In the genomic region with DNA sequence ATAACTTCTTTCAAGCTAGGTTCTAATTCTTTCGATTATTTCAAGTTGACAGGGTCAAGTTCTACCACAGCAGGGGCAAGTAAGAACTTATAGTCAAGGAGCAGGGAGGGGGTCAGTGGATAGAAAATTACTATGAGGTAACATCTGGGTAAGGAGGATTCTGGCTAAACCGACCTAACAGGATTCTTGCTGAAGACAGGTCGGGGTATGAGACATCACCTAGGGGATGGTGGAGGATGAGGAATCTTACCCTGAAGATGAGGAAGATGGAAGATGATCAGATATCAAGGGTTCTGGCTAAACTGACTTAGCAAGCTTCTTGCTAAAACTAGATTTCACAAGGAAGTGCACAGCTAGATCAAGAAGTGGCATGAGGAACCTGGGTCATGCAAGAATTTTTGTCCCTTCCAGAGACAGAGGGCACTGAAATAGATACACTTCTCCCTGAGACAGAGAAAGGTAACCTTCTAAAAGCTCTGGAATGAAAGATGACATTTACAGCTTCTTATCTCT, we compare ENCODE assay signal across 1 cellular context.
TF ChIP-seq lines count a peak whose summit lies in the region.

No MANE protein-coding gene starts in this region.

TF ChIP-seq in endothelial cell of umbilical vein, 7 proteins besides CTCF, POLR2A, EP300 and RAD21 (continued from another document):
- TF ChIP-seq JUN (IDR thresholded peaks at IDR 0.05; ENCODE audit: borderline replicate concordance, insufficient read depth, insufficient read length, low read depth) = no peak
- TF ChIP-seq GATA2 (IDR thresholded peaks at IDR 0.05; ENCODE audit: insufficient read depth, insufficient read length, low read depth, low read length) = no peak
- no peak for TF ChIP-seq EZH2 (IDR thresholded peaks at IDR 0.05; ENCODE audit: borderline replicate concordance, low read depth, low read length, severe bottlenecking)
- TF ChIP-seq MYC (IDR thresholded peaks at IDR 0.05; ENCODE audit: low read depth, low read length) = no peak
- no peak for TF ChIP-seq FOS (IDR thresholded peaks at IDR 0.05; ENCODE audit: borderline replicate concordance, insufficient read depth, low read length)
- TF ChIP-seq, protein P1, sequence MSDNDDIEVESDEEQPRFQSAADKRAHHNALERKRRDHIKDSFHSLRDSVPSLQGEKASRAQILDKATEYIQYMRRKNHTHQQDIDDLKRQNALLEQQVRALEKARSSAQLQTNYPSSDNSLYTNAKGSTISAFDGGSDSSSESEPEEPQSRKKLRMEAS (IDR thresholded peaks at IDR 0.05; ENCODE audit: insufficient read depth, insufficient read length) = no peak
TF ChIP-seq in endothelial cell of umbilical vein: peak in this region for 0.
